29 cellular contexts compared by ENCODE assay signal in the genomic region with DNA sequence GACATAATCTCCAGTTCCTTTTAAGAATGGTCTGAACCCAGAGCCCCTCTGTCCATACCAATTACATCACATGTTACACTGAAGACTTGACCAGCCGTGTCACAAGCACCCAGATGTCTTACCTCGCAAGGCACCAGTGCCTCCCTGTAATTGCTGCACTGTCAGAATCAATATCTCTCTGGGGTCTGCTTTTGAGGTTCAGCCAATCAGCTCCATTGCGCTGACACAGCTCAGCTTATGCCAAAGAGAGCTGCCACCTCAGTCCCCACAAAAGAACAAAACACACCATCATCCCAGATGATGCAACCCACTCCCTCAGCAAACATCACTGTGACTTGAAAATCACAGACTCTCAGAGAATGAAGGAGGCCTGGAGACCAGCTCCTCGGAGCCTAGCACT.
"Had no signal": no experiment of that assay in that cellular context is flagged by ENCODE, and none has a peak within 500 bp of the region (broad histone marks: within the 10 kb centered on the region; RNA-seq: fewer than 3 reads in every experiment).

No MANE protein-coding gene starts in this region.

- H3K4me2 ChIP-seq: hepatocyte had no signal

- H3K4me1 ChIP-seq: esophagus squamous epithelium, gastrocnemius medialis, left ventricle myocardium inferior, lower lobe of right lung had no signal

- H3K36me3 ChIP-seq: esophagus squamous epithelium, gastrocnemius medialis, heart left ventricle, left ventricle myocardium inferior, lower lobe of right lung had no signal

- FAIRE-seq: colon, endometrium, kidney had no signal

- H3K4me3 Mint-ChIP-seq: immature natural killer cell, mesothelial cell of epicardium, naive B cell had no signal

- ATAC-seq: esophagus mucosa, gastrocnemius medialis, heart left ventricle, left colon, left lobe of liver, lower lobe of right lung, mucosa of descending colon had no signal

- DNase-seq: dermis blood vessel endothelial cell; dorsolateral prefrontal cortex; effector CD4-positive, alpha-beta T cell; effector memory CD4-positive, alpha-beta T cell; erythroblast; esophagus squamous epithelium; foreskin fibroblast; foreskin melanocyte; gastrocnemius medialis; heart left ventricle; hypothalamus; immature natural killer cell; islet precursor cell; kidney; kidney glomerular epithelial cell; left colon; left ventricle myocardium inferior; lower lobe of right lung; mesenchymal stem cell; mucosa of descending colon; naive B cell had no signal

- H3K27me3 ChIP-seq: dorsolateral prefrontal cortex, esophagus squamous epithelium, gastrocnemius medialis, heart left ventricle, hepatocyte had no signal

- H3K36me3 Mint-ChIP-seq: naive B cell had no signal

- H3K27ac ChIP-seq: coronary artery, dorsolateral prefrontal cortex, epithelial cell of prostate, esophagus squamous epithelium, gastrocnemius medialis, heart left ventricle, hepatocyte, left ventricle myocardium inferior, lower lobe of right lung had no signal

- H3K4me3 ChIP-seq: coronary artery, esophagus squamous epithelium, gastrocnemius medialis, heart left ventricle, hepatocyte, left ventricle myocardium inferior, lower lobe of right lung, mucosa of descending colon had no signal

- H2AFZ ChIP-seq: hepatocyte had no signal

- H3K79me2 ChIP-seq: hepatocyte had no signal

- H3K27ac Mint-ChIP-seq: immature natural killer cell, mesothelial cell of epicardium, naive B cell had no signal

- H3K9me3 ChIP-seq: esophagus squamous epithelium, gastrocnemius medialis, heart left ventricle, left ventricle myocardium inferior, lower lobe of right lung, mucosa of descending colon had no signal
